ENCODE assay signal across 22 cellular contexts in genomic region chrX:15718283-15718970, GRCh38. TPM values are rescaled to one million over a fixed set of nuclear protein-coding genes. Genes with fewer than 3 reads are reported as not detected.
DNase-seq lines count a peak whose midpoint lies in the region; ATAC-seq, FAIRE-seq and TF ChIP-seq lines count a peak whose summit lies in the region.
"Had no signal": no experiment of that assay in that cellular context is flagged by ENCODE, and none has a peak within 500 bp of the region (broad histone marks: within the 10 kb centered on the region; RNA-seq: fewer than 3 reads in every experiment).

No MANE protein-coding gene starts in this region.

- 84% methylated on average over 9 of the region's 9 CpGs for WGBS in HepG2 (ENCODE audit: low lambda C conversion rate)
- 81% methylated on average over 9 of the region's 9 CpGs for WGBS in right lobe of liver (ENCODE audit: insufficient coverage, low coverage, low lambda C conversion rate, missing lambda C conversion rate)

- no peaks in the 10 kb centered on the region for H4K20me1 ChIP-seq in HepG2 (ENCODE audit: insufficient read depth, low read length)

- H3K27ac ChIP-seq in HepG2 (ENCODE audit: extremely low read length, insufficient read depth, low read length), result no peak overlapping the region
- H3K27ac ChIP-seq in right lobe of liver, result no peak overlapping the region
- H3K27ac ChIP-seq in RWPE2 (ENCODE audit: poor library complexity, severe bottlenecking), result no peak overlapping the region
- H3K27ac ChIP-seq in iPS-18a (ENCODE audit: low read length), result peak overlapping the region; percentile 35
- H3K27ac ChIP-seq: BLaER1, right atrium auricular region, vagina had no signal

- DNase-seq in HepG2 (ENCODE audit: low spot score) (peak; percentile 1), right lobe of liver (no peak), RWPE2 (ENCODE audit: low spot score) (no peak), pons (ENCODE audit: low spot score) (no peak), NCI-H1092 (lab: John Stamatoyannopoulos, UW) (no peak)
- DNase-seq in activated T-cell treated with anti-CD3 and anti-CD28 coated beads, Interleukin-2, amount 50 U/mL, for 72 hours, result no peak
- DNase-seq: activated CD4-positive, alpha-beta T cell treated with anti-CD3 and anti-CD28 coated beads, Interleukin-2, amount 50 U/mL, for 1 hour; effector CD8-positive, alpha-beta T cell; NCI-H1930; occipital lobe; SHP77; stimulated activated CD8-positive, alpha-beta memory T cell treated with anti-CD3 and anti-CD28 coated beads, Interleukin-4, amount 100 ng/mL, for 48 hours; substantia nigra; T-helper 1 cell had no signal

- H3K9ac ChIP-seq in HepG2 (ENCODE audit: insufficient read depth, low read depth, low read length) (no peak overlapping the region), iPS-18a (ENCODE audit: low read length) (no peak overlapping the region)
- H3K9ac ChIP-seq: BLaER1 had no signal

- H3K27me3 ChIP-seq in HepG2 (ENCODE audit: control insufficient read depth in 1 of 2, insufficient read depth in 2 of 2, low read length in 2 of 2) (no peaks in the 10 kb centered on the region), right lobe of liver (no peaks in the 10 kb centered on the region), RWPE2 (ENCODE audit: insufficient read depth, poor library complexity, severe bottlenecking) (no peaks in the 10 kb centered on the region), iPS-18a (ENCODE audit: control insufficient read depth, insufficient read depth, low read length) (no peaks in the 10 kb centered on the region)
- H3K27me3 ChIP-seq: right atrium auricular region, vagina had no signal

- no TSS peak for BruUV-seq in HepG2 (replicated peaks; lab: Mats Ljungman, UMichigan)

- no peak overlapping the region for H3K4me3 Mint-ChIP-seq in activated T-cell treated with anti-CD3 and anti-CD28 coated beads, Interleukin-2, amount 50 U/mL, for 72 hours
- H3K4me3 Mint-ChIP-seq: brain had no signal

- ATAC-seq in HepG2, result no peak
- ATAC-seq in right lobe of liver, result no peak
- ATAC-seq in RWPE2 (ENCODE audit: low read depth), result peak; percentile 44; the same call in 2 of the 3 replicates
- no peak for ATAC-seq in activated T-cell treated with anti-CD3 and anti-CD28 coated beads, Interleukin-2, amount 50 U/mL, for 72 hours (replicated peaks in 1 of 2)
- no peak for ATAC-seq in HG03025 (IDR thresholded peaks at IDR 0.05; ENCODE audit: low FRiP score, unreplicated experiment)

- in situ Hi-C loops in HepG2 (cut with HindIII; ENCODE audit: extremely low pct_ligation_motif_present, low pct_unique_long_range_greater_than_20kb), result no loop called here

- H3K9me3 Mint-ChIP-seq in activated T-cell treated with anti-CD3 and anti-CD28 coated beads, Interleukin-2, amount 50 U/mL, for 72 hours, result no peaks in the 10 kb centered on the region
- H3K9me3 Mint-ChIP-seq: brain had no signal

- no peak overlapping the region for H3K27ac Mint-ChIP-seq in activated T-cell treated with anti-CD3 and anti-CD28 coated beads, Interleukin-2, amount 50 U/mL, for 72 hours
- H3K27ac Mint-ChIP-seq: brain had no signal

- TF ChIP-seq CTCF in HepG2 (CRISPR knock-in tag; IDR thresholded peaks at IDR 0.05) (no peak), right lobe of liver (IDR thresholded peaks at IDR 0.05) (no peak), RWPE2 (IDR thresholded peaks at IDR 0.05; ENCODE audit: poor library complexity, severe bottlenecking) (no peak)

- no peaks in the 10 kb centered on the region for H3K27me3 Mint-ChIP-seq in activated T-cell treated with anti-CD3 and anti-CD28 coated beads, Interleukin-2, amount 50 U/mL, for 72 hours (ENCODE audit: low read depth)
- H3K27me3 Mint-ChIP-seq: brain had no signal

- no peaks in the 10 kb centered on the region for H3K4me1 ChIP-seq in HepG2 (ENCODE audit: insufficient read depth, low read length)
- H3K4me1 ChIP-seq in right lobe of liver, result no peaks in the 10 kb centered on the region
- H3K4me1 ChIP-seq in RWPE2 (ENCODE audit: insufficient read depth, poor library complexity, severe bottlenecking), result no peaks in the 10 kb centered on the region
- peaks cover 18% of the 10 kb centered on the region for H3K4me1 ChIP-seq in iPS-18a (ENCODE audit: control insufficient read depth, low read depth, low read length)
- H3K4me1 ChIP-seq: BLaER1, right atrium auricular region, vagina had no signal

- H3K4me1 Mint-ChIP-seq in activated T-cell treated with anti-CD3 and anti-CD28 coated beads, Interleukin-2, amount 50 U/mL, for 72 hours (ENCODE audit: low read depth), result peaks cover 9% of the 10 kb centered on the region

- intact Hi-C loops in HepG2 (cut with micrococcal nuclease; ENCODE audit: unreplicated experiment) (no loop called here), right lobe of liver (cut with DNase I) (no loop called here)

- no peaks in the 10 kb centered on the region for H3K36me3 Mint-ChIP-seq in activated T-cell treated with anti-CD3 and anti-CD28 coated beads, Interleukin-2, amount 50 U/mL, for 72 hours (ENCODE audit: insufficient read depth in 2 of 2)

- no peak overlapping the region for H2AFZ ChIP-seq in HepG2 (ENCODE audit: low read length)

- no peak for TF ChIP-seq RAD21 in HepG2 (CRISPR knock-in tag; IDR thresholded peaks at IDR 0.05)

- TF ChIP-seq EP300 in HepG2 (IDR thresholded peaks at IDR 0.05; ENCODE audit: low read depth in 2 of 2, low read length in 2 of 2), result no peak
- TF ChIP-seq EP300 in HepG2 (CRISPR knock-in tag; IDR thresholded peaks at IDR 0.05; ENCODE audit: borderline replicate concordance), result no peak

- H3K36me3 ChIP-seq in HepG2 (replicated peaks in 1 of 2; ENCODE audit: control insufficient read depth in 1 of 2, insufficient read depth in 2 of 2, low read length in 2 of 2), result no peaks in the 10 kb centered on the region
- H3K36me3 ChIP-seq in right lobe of liver, result no peaks in the 10 kb centered on the region
- H3K36me3 ChIP-seq in RWPE2 (ENCODE audit: low read depth), result no peaks in the 10 kb centered on the region
- no peaks in the 10 kb centered on the region for H3K36me3 ChIP-seq in iPS-18a (ENCODE audit: control insufficient read depth, low read depth, low read length)
- H3K36me3 ChIP-seq: BLaER1, right atrium auricular region, vagina had no signal

- FAIRE-seq in HepG2 (lab: Jason Lieb, UNC), result no peak
- FAIRE-seq: D721Med had no signal

- no peaks in the 10 kb centered on the region for H3K79me2 ChIP-seq in HepG2 (ENCODE audit: insufficient read depth, low read length)

- H3K9me3 ChIP-seq in HepG2 (ENCODE audit: low read length) (no peaks in the 10 kb centered on the region), right lobe of liver (no peaks in the 10 kb centered on the region), RWPE2 (ENCODE audit: severe bottlenecking) (no peaks in the 10 kb centered on the region), iPS-18a (ENCODE audit: control insufficient read depth, low read depth, low read length) (no peaks in the 10 kb centered on the region)
- H3K9me3 ChIP-seq: BLaER1, right atrium auricular region, vagina had no signal

- POLR2A ChIA-PET in HepG2 (lab: Yijun Ruan, JAX), result no interaction called here

- CTCF ChIA-PET in HepG2 (lab: Yijun Ruan, JAX; ENCODE audit: low intra/inter-chr PET ratio, low total read pairs), result no interaction called here

- no peak overlapping the region for H3K4me2 ChIP-seq in HepG2 (ENCODE audit: low read depth, low read length)
- H3K4me2 ChIP-seq: BLaER1 had no signal

- H3K4me3 ChIP-seq in HepG2 (replicated peaks in 1 of 3; ENCODE audit: insufficient read depth in 1 of 3, low read depth in 2 of 3, low read length in 3 of 3), result no peak overlapping the region
- no peak overlapping the region for H3K4me3 ChIP-seq in right lobe of liver
- no peak overlapping the region for H3K4me3 ChIP-seq in RWPE2 (ENCODE audit: severe bottlenecking)
- peak overlapping the region; percentile 10 for H3K4me3 ChIP-seq in iPS-18a (ENCODE audit: low read length)
- H3K4me3 ChIP-seq: BLaER1, right atrium auricular region, vagina had no signal

- TF ChIP-seq POLR2A in HepG2 (IDR thresholded peaks at IDR 0.05; ENCODE audit: insufficient read depth in 1 of 2, low read depth in 2 of 2, low read length in 2 of 2) (no peak), right lobe of liver (IDR thresholded peaks at IDR 0.05) (no peak)

RNA-seq across cellular contexts. Expression of gene CA5B, which starts 19.6 kb away (rescaled TPM):
- 1.7 and 2.3 TPM in 2 replicates for total RNA-seq in HepG2 (2016; rRNA removed; fragmentation: Illumina TruSeq; extraction: Trizol)
- total RNA-seq in HepG2 (2016; cell fraction: cytosol; rRNA removed; fragmentation: Illumina TruSeq; extraction: Trizol; ENCODE audit: low read depth), result 1.3 and 2.4 TPM in 2 replicates
- 1.6 and 3.5 TPM in 2 replicates for total RNA-seq in HepG2 (2016; cell fraction: insoluble cytoplasmic fraction; rRNA removed; fragmentation: Illumina TruSeq; extraction: Trizol)
- 1.3 and 2.4 TPM in 2 replicates for total RNA-seq in HepG2 (2016; cell fraction: membrane; rRNA removed; fragmentation: Illumina TruSeq; extraction: Trizol)
- total RNA-seq in HepG2 (2016; cell fraction: nucleus; rRNA removed; fragmentation: Illumina TruSeq; extraction: Trizol), result 5.5 and 5.6 TPM in 2 replicates
- polyA plus RNA-seq in HepG2 (2011; rRNA removed), result 1.8 and 2.2 TPM in 2 replicates
- 1.2 and 1.8 TPM in 2 replicates for polyA plus RNA-seq in HepG2 (2011; cell fraction: cytosol; rRNA removed)
- 3.3 and 4.2 TPM in 2 replicates for polyA plus RNA-seq in HepG2 (2011; cell fraction: nucleus; rRNA removed)
- polyA plus RNA-seq in HepG2 (2012), result 0.89 and 1.7 TPM in 2 replicates
- polyA plus RNA-seq in HepG2 (2016; cell fraction: cytosol; fragmentation: Illumina TruSeq; extraction: Trizol; ENCODE audit: low read depth), result 0.38 and 0.59 TPM in 2 replicates
- polyA plus RNA-seq in HepG2 (2016; cell fraction: insoluble cytoplasmic fraction; fragmentation: Illumina TruSeq; extraction: Trizol; ENCODE audit: low read depth), result 1.3 and 1.9 TPM in 2 replicates
- 0.49 and 1.0 TPM in 2 replicates for polyA plus RNA-seq in HepG2 (2016; cell fraction: membrane; fragmentation: Illumina TruSeq; extraction: Trizol; ENCODE audit: low read depth)
- 6.4 and 6.6 TPM in 2 replicates for polyA plus RNA-seq in HepG2 (2016; cell fraction: nucleus; fragmentation: Illumina TruSeq; extraction: Trizol; ENCODE audit: insufficient read depth, low read depth)
- polyA minus RNA-seq in HepG2 (2011; rRNA and poly(A)+ RNA removed; ENCODE audit: low replicate concordance), result 5.5 and 9.5 TPM in 2 replicates
- polyA minus RNA-seq in HepG2 (2011; cell fraction: cytosol; rRNA and poly(A)+ RNA removed), result 0.44 and 1.2 TPM in 2 replicates
- 12.1 and 12.4 TPM in 2 replicates for polyA minus RNA-seq in HepG2 (2011; cell fraction: nucleus; rRNA and poly(A)+ RNA removed)
- total RNA-seq in right lobe of liver, result 1 to 10 TPM; 1.5 to 4.3 (median 2.8) TPM
- 10 to 100 TPM; 10.5 to 11.7 TPM for total RNA-seq in activated T-cell treated with anti-CD3 and anti-CD28 coated beads, Interleukin-2, amount 50 U/mL, for 72 hours

RNA-seq across cellular contexts. Expression of gene CLTRN, which starts 53.8 kb away (rescaled TPM):
- total RNA-seq in HepG2 (2016; rRNA removed; fragmentation: Illumina TruSeq; extraction: Trizol), result 0.17 and 0.53 TPM in 2 replicates
- 0.20 TPM in 1 of 2 replicates, not detected in the other for total RNA-seq in HepG2 (2016; cell fraction: cytosol; rRNA removed; fragmentation: Illumina TruSeq; extraction: Trizol; ENCODE audit: low read depth)
- 0.27 and 0.52 TPM in 2 replicates for total RNA-seq in HepG2 (2016; cell fraction: insoluble cytoplasmic fraction; rRNA removed; fragmentation: Illumina TruSeq; extraction: Trizol)
- total RNA-seq in HepG2 (2016; cell fraction: membrane; rRNA removed; fragmentation: Illumina TruSeq; extraction: Trizol), result 0.34 and 0.46 TPM in 2 replicates
- 0.96 and 0.97 TPM in 2 replicates for total RNA-seq in HepG2 (2016; cell fraction: nucleus; rRNA removed; fragmentation: Illumina TruSeq; extraction: Trizol)
- 0.37 and 0.39 TPM in 2 replicates for polyA plus RNA-seq in HepG2 (2011; rRNA removed)
- polyA plus RNA-seq in HepG2 (2011; cell fraction: cytosol; rRNA removed), result 0.17 and 0.31 TPM in 2 replicates
- polyA plus RNA-seq in HepG2 (2011; cell fraction: nucleus; rRNA removed), result 0.16 and 0.28 TPM in 2 replicates
- polyA plus RNA-seq in HepG2 (2012), result 0.51 and 1.7 TPM in 2 replicates
- polyA plus RNA-seq in HepG2 (2016; cell fraction: cytosol; fragmentation: Illumina TruSeq; extraction: Trizol; ENCODE audit: low read depth), result 0.24 and 0.27 TPM in 2 replicates
- polyA plus RNA-seq in HepG2 (2016; cell fraction: insoluble cytoplasmic fraction; fragmentation: Illumina TruSeq; extraction: Trizol; ENCODE audit: low read depth), result 0.61 and 0.75 TPM in 2 replicates
- polyA plus RNA-seq in HepG2 (2016; cell fraction: membrane; fragmentation: Illumina TruSeq; extraction: Trizol; ENCODE audit: low read depth), result 0.29 and 0.47 TPM in 2 replicates
- 0.67 and 1.5 TPM in 2 replicates for polyA plus RNA-seq in HepG2 (2016; cell fraction: nucleus; fragmentation: Illumina TruSeq; extraction: Trizol; ENCODE audit: insufficient read depth, low read depth)
- not detected in 2 replicates for polyA minus RNA-seq in HepG2 (2011; rRNA and poly(A)+ RNA removed; ENCODE audit: low replicate concordance)
- not detected in 2 replicates for polyA minus RNA-seq in HepG2 (2011; cell fraction: cytosol; rRNA and poly(A)+ RNA removed)
- 0.50 TPM in 1 of 2 replicates, not detected in the other for polyA minus RNA-seq in HepG2 (2011; cell fraction: nucleus; rRNA and poly(A)+ RNA removed)
- total RNA-seq in right lobe of liver, result 10 to 100 TPM in 5 of 6 experiments, 1 to 10 TPM in 1; 8.8 to 14.0 (median 10.2) TPM
- total RNA-seq in activated T-cell treated with anti-CD3 and anti-CD28 coated beads, Interleukin-2, amount 50 U/mL, for 72 hours, result 1 to 10 TPM; 1.6 to 2.3 TPM
- total RNA-seq: OCI-LY7, vagina had no signal
